11 cellular contexts compared by ENCODE assay signal in the genomic region with DNA sequence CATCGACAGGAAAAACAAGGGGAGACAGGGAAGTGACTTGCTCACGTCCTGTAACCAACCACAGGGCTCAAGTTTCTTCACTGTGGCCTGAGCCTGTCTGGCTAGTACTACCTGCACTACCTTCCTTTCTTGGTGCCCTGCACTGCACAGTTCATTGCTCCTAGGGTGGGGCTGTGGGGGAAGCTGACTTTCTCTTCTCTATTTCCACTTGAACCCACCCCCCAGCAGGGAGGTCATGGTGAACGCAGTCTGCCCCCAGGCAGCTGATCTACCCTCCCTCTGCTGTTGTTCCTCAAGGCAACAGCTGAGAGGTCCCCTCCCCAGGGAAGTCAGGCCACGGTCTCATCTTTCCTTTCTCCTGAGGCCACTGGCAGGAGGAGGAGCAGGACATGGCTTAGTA.
DNase-seq lines count a peak whose midpoint lies in the region; ATAC-seq lines count a peak whose summit lies in the region.
"Had no signal": no experiment of that assay in that cellular context is flagged by ENCODE, and none has a peak within 500 bp of the region (broad histone marks: within the 10 kb centered on the region; RNA-seq: fewer than 3 reads in every experiment).

No MANE protein-coding gene starts in this region.

- DNase-seq in trophoblast cell (no peak), NCI-H1417 (lab: John Stamatoyannopoulos, UW) (no peak), SHP77 treated with DMSO at 0.1 percent for 48 hours (lab: John Stamatoyannopoulos, UW) (no peak), sciatic nerve (ENCODE audit: low spot score) (no peak)
- DNase-seq: activated CD4-positive, alpha-beta T cell treated with anti-CD3 and anti-CD28 coated beads for 36 hours; NCI-H748 treated with DMSO at 0.1 percent for 48 hours had no signal

- peak overlapping the region; percentile 22 for H4K91ac ChIP-seq in trophoblast cell (ENCODE audit: low read depth, low read length)

- no peak overlapping the region for H3K27ac ChIP-seq in trophoblast cell (ENCODE audit: low read depth, low read length)
- H3K27ac ChIP-seq: SK-N-MC had no signal

- H3K4me3 ChIP-seq in trophoblast cell (ENCODE audit: low read depth, low read length), result no peak overlapping the region
- H3K4me3 ChIP-seq: SK-N-MC had no signal

- H3K79me2 ChIP-seq in trophoblast cell (ENCODE audit: control insufficient read depth, insufficient read depth, low read length, poor library complexity), result no peaks in the 10 kb centered on the region

- no peak overlapping the region for H2AK5ac ChIP-seq in trophoblast cell (ENCODE audit: low read length)

- H3K14ac ChIP-seq in trophoblast cell (ENCODE audit: low read length), result no peak overlapping the region

- no peak overlapping the region for H2BK120ac ChIP-seq in trophoblast cell (ENCODE audit: insufficient read depth, low read length, poor library complexity)

- H3K18ac ChIP-seq in trophoblast cell (ENCODE audit: low read length), result no peak overlapping the region

- H3K79me1 ChIP-seq in trophoblast cell (ENCODE audit: low read length), result peaks cover 1% of the 10 kb centered on the region

- no peak overlapping the region for H3K4me2 ChIP-seq in trophoblast cell (ENCODE audit: low read length)

- no peaks in the 10 kb centered on the region for H3K9me3 ChIP-seq in trophoblast cell (ENCODE audit: insufficient read depth, low read depth, low read length)

- H3K23ac ChIP-seq in trophoblast cell (ENCODE audit: low read length), result no peak overlapping the region

- H3K4ac ChIP-seq in trophoblast cell (ENCODE audit: low read depth, low read length), result no peak overlapping the region

- no peak overlapping the region for H4K8ac ChIP-seq in trophoblast cell (ENCODE audit: low read depth, low read length)

- no peak overlapping the region for H2BK5ac ChIP-seq in trophoblast cell (ENCODE audit: low read depth, low read length, poor library complexity)

- intact Hi-C loops in sciatic nerve (cut with DNase I), result no loop called here

- no peak overlapping the region for H3K9ac ChIP-seq in trophoblast cell (ENCODE audit: low read length)

- ATAC-seq in GM18870 (IDR thresholded peaks at IDR 0.05; ENCODE audit: unreplicated experiment), result peak; percentile 60
- ATAC-seq in HG02610 (IDR thresholded peaks at IDR 0.05; ENCODE audit: unreplicated experiment), result peak; percentile 66
- ATAC-seq in HG03565 (IDR thresholded peaks at IDR 0.05; ENCODE audit: unreplicated experiment), result peak; percentile 87
- ATAC-seq in sciatic nerve, result no peak
- ATAC-seq in GM18517 (IDR thresholded peaks at IDR 0.05; ENCODE audit: unreplicated experiment), result no peak
- ATAC-seq: activated CD4-positive, alpha-beta T cell treated with anti-CD3 and anti-CD28 coated beads for 36 hours had no signal

- peak overlapping the region; percentile 24 for H2BK12ac ChIP-seq in trophoblast cell (ENCODE audit: low read length)

- H3K27me3 ChIP-seq in trophoblast cell (ENCODE audit: insufficient read depth, low read length), result no peaks in the 10 kb centered on the region

- H3K36me3 ChIP-seq in trophoblast cell (ENCODE audit: control insufficient read depth in 1 of 2, insufficient read depth in 2 of 2, low read length in 2 of 2), result no peaks in the 10 kb centered on the region

- no peak overlapping the region for H4K12ac ChIP-seq in trophoblast cell (ENCODE audit: low read depth, low read length)

- peaks cover 0 to 4% of the 10 kb centered on the region in 2 experiments for H3K4me1 ChIP-seq in trophoblast cell (ENCODE audit: control insufficient read depth in 1 of 2, insufficient read depth in 2 of 2, low read length in 2 of 2)

- H2AFZ ChIP-seq in trophoblast cell (ENCODE audit: insufficient read depth, low read length, poor library complexity), result no peak overlapping the region

- WGBS in trophoblast cell (ENCODE audit: extremely low coverage, insufficient coverage, insufficient read length), result no CpG with 5 or more reads among the region's 4 CpGs

Comparison
In these comparisons a context has a peak if more than half of its experiments do, and no peak if none do; other contexts are left out.
1. ATAC-seq: peak in GM18870 (single experiment), HG02610 (single experiment) and HG03565 (single experiment); none in sciatic nerve (single experiment) and GM18517 (single experiment).